ENCODE assay signal across 8 cellular contexts in genomic region chr18:2906522-2907458, GRCh38. TPM values are rescaled to one million over a fixed set of nuclear protein-coding genes. Genes with fewer than 3 reads are reported as not detected.
DNase-seq lines count a peak whose midpoint lies in the region; ATAC-seq and TF ChIP-seq lines count a peak whose summit lies in the region.

No MANE protein-coding gene starts in this region.

- H3K18ac ChIP-seq in neuronal stem cell (ENCODE audit: low read length): peak overlapping the region; percentile 86

- no peaks in the 10 kb centered on the region for H3F3A ChIP-seq in MM.1S (ENCODE audit: insufficient read depth, low read length)

- H2BK120ac ChIP-seq in neuronal stem cell (ENCODE audit: low read depth, low read length): peak overlapping the region; percentile 32

- peak overlapping the region; percentile 70 for H3K23ac ChIP-seq in neuronal stem cell (ENCODE audit: low read depth, low read length, poor library complexity)

- H4K91ac ChIP-seq in neuronal stem cell (ENCODE audit: low read depth, low read length, poor library complexity): no peak overlapping the region

- ATAC-seq in GM21619 (IDR thresholded peaks at IDR 0.05; ENCODE audit: unreplicated experiment) (peak; percentile 50), aorta (ENCODE audit: low FRiP score) (peak; percentile 1)

- intact Hi-C loops in aorta (cut with DNase I): no loop called here

- no CpG with 5 or more reads among the region's 97 CpGs for WGBS in neuronal stem cell (ENCODE audit: extremely low coverage in 2 of 2, insufficient read length in 2 of 2, insufficient replicate concordance in 1 of 2), 2 donors
- WGBS in aorta, 2 donors: 3% methylated on average over 76 to 97 of the region's 97 CpGs

- H3K79me2 ChIP-seq in MM.1S (ENCODE audit: low read length): no peaks in the 10 kb centered on the region
- H3K79me2 ChIP-seq in fibroblast of lung (ENCODE audit: control insufficient read depth, insufficient read depth, low read length): no peaks in the 10 kb centered on the region

- H2BK12ac ChIP-seq in neuronal stem cell (ENCODE audit: low read length): no peak overlapping the region

- TF ChIP-seq CTCF in GM10266 (IDR thresholded peaks at IDR 0.05; ENCODE audit: control insufficient read depth, insufficient read depth, low read depth, missing control alignments) (peak; percentile 32), MM.1S (IDR thresholded peaks at IDR 0.05; ENCODE audit: low read length) (peak; percentile 18), fibroblast of lung (conservative IDR thresholded peaks at IDR 0.05 in 1 of 2, IDR thresholded peaks at IDR 0.05 in 1 of 2; ENCODE audit: low read depth in 1 of 2, low read length in 2 of 2) (peak in 1 of 2 donors; percentile 20)

- H3K4me1 ChIP-seq in MM.1S (ENCODE audit: low read length) (no peaks in the 10 kb centered on the region), fibroblast of lung (ENCODE audit: control insufficient read depth, extremely low read depth, insufficient read depth, low read length) (peaks cover 7% of the 10 kb centered on the region), neuronal stem cell (ENCODE audit: control insufficient read depth in 2 of 2, insufficient read depth in 1 of 2, low read depth in 1 of 2, low read length in 2 of 2) (no peaks in the 10 kb centered on the region), aorta (ENCODE audit: control insufficient read depth in 1 of 2, insufficient read depth in 2 of 2, low read length in 2 of 2) (no peaks in the 10 kb centered on the region)

- H3K4me2 ChIP-seq in MM.1S (ENCODE audit: low read depth, low read length): peak overlapping the region; percentile 87
- H3K4me2 ChIP-seq in fibroblast of lung (ENCODE audit: extremely low read depth, insufficient read depth, low read length): peak overlapping the region; percentile 66
- peak overlapping the region; percentile 63 for H3K4me2 ChIP-seq in neuronal stem cell (ENCODE audit: insufficient read depth, low read length, poor library complexity, severe bottlenecking)

- H2AFZ ChIP-seq in MM.1S (ENCODE audit: low read length): peak overlapping the region; percentile 54
- H2AFZ ChIP-seq in fibroblast of lung (ENCODE audit: low read length): peak overlapping the region; percentile 28
- H2AFZ ChIP-seq in neuronal stem cell (ENCODE audit: low read length): peak overlapping the region; percentile 38

- H3K9me2 ChIP-seq in MM.1S (replicated peaks; ENCODE audit: insufficient read depth, low read length): no peaks in the 10 kb centered on the region

- no peak overlapping the region for H3K27ac ChIP-seq in MM.1S (ENCODE audit: low read length)
- peak overlapping the region; percentile 46 for H3K27ac ChIP-seq in fibroblast of lung (ENCODE audit: insufficient read depth, low read length)
- H3K27ac ChIP-seq in neuronal stem cell (replicated peaks; ENCODE audit: low read length): no peak overlapping the region
- no peak overlapping the region for H3K27ac ChIP-seq in aorta (ENCODE audit: low read depth in 1 of 2, low read length in 2 of 2)

- H3K9ac ChIP-seq in MM.1S (ENCODE audit: low read length) (no peak overlapping the region; the same call in 1 of the 2 replicates), fibroblast of lung (ENCODE audit: insufficient read depth, low read length) (peak overlapping the region; percentile 73), neuronal stem cell (ENCODE audit: low read depth, low read length, poor library complexity) (peak overlapping the region; percentile 85)

- H2BK15ac ChIP-seq in neuronal stem cell (ENCODE audit: low read length): peak overlapping the region; percentile 32

- H3K79me1 ChIP-seq in neuronal stem cell (ENCODE audit: low read depth, low read length): no peaks in the 10 kb centered on the region

- no peak overlapping the region for H3K4ac ChIP-seq in neuronal stem cell (ENCODE audit: low read length)

- DNase-seq in GM10266 (ENCODE audit: extremely low spot score) (peak; percentile 86), MM.1S (peak; percentile 18), fibroblast of lung (ENCODE audit: low read depth in 2 of 2) (no peak), neuronal stem cell (ENCODE audit: low spot score) (no peak), aorta (peak in 1 of 2 donors; percentile 81), DMS114 treated with DMSO at 0.1 percent for 48 hours (lab: John Stamatoyannopoulos, UW; ENCODE audit: unreplicated experiment) (no peak)
- peak; percentile 52 for DNase-seq in activated CD8-positive, alpha-beta memory T cell treated with anti-CD3 and anti-CD28 coated beads, Interleukin-2, amount 50 U/mL, for 4 hours

- no peaks in the 10 kb centered on the region for H3K36me3 ChIP-seq in MM.1S (replicated peaks; ENCODE audit: insufficient read depth, low read length)
- peaks cover 2% of the 10 kb centered on the region for H3K36me3 ChIP-seq in fibroblast of lung (ENCODE audit: control insufficient read depth, insufficient read depth, low read length)
- H3K36me3 ChIP-seq in neuronal stem cell (replicated peaks in 1 of 2; ENCODE audit: control insufficient read depth in 2 of 2, insufficient read depth in 2 of 2, low read length in 2 of 2): peaks cover 0 to 12% of the 10 kb centered on the region in 2 donors
- H3K36me3 ChIP-seq in aorta (ENCODE audit: control insufficient read depth in 1 of 2, insufficient read depth in 2 of 2, low read length in 1 of 2): no peaks in the 10 kb centered on the region

- H4K20me1 ChIP-seq in MM.1S (ENCODE audit: insufficient read depth, low read length): no peaks in the 10 kb centered on the region
- H4K20me1 ChIP-seq in fibroblast of lung (ENCODE audit: control insufficient read depth, extremely low read depth, insufficient read depth, low read length): no peaks in the 10 kb centered on the region

- peak overlapping the region; percentile 54 for H3K4me3 ChIP-seq in MM.1S (ENCODE audit: low read length)
- H3K4me3 ChIP-seq in fibroblast of lung (replicated peaks in 1 of 4; ENCODE audit: control extremely low read depth in 1 of 4, insufficient read depth in 1 of 4, low read depth in 3 of 4, low read length in 4 of 4): peak overlapping the region; percentile 32 to 57 (median 46)
- H3K4me3 ChIP-seq in neuronal stem cell (ENCODE audit: low read length in 2 of 2): peak overlapping the region in 1 of 2 donors; percentile 87
- H3K4me3 ChIP-seq in aorta (ENCODE audit: low read length in 2 of 2): peak overlapping the region; percentile 49 to 50

- peak overlapping the region; percentile 15 for H2AK5ac ChIP-seq in neuronal stem cell (ENCODE audit: low read depth, low read length)

- H3K9me3 ChIP-seq in MM.1S (replicated peaks; ENCODE audit: insufficient read depth, low read length) (no peaks in the 10 kb centered on the region), fibroblast of lung (ENCODE audit: control insufficient read depth, insufficient read depth, low read depth, low read length) (no peaks in the 10 kb centered on the region), neuronal stem cell (replicated peaks in 1 of 2; ENCODE audit: control insufficient read depth in 2 of 2, insufficient read depth in 1 of 2, low read depth in 1 of 2, low read length in 2 of 2) (peaks cover 0 to 7% of the 10 kb centered on the region in 2 donors), aorta (ENCODE audit: control insufficient read depth, low read length) (no peaks in the 10 kb centered on the region)

- peaks cover 9% of the 10 kb centered on the region; the same call in 1 of the 2 replicates for H3K27me3 ChIP-seq in MM.1S (replicated peaks; ENCODE audit: insufficient read depth, low read length)
- no peaks in the 10 kb centered on the region for H3K27me3 ChIP-seq in fibroblast of lung (ENCODE audit: control insufficient read depth, insufficient read depth, low read length)
- H3K27me3 ChIP-seq in neuronal stem cell (ENCODE audit: control insufficient read depth in 3 of 3, insufficient read depth in 3 of 3, low read depth in 1 of 3, low read length in 3 of 3): peaks cover 0 to 28% (median 12%) of the 10 kb centered on the region in 3 experiments
- no peaks in the 10 kb centered on the region for H3K27me3 ChIP-seq in aorta (ENCODE audit: control insufficient read depth in 1 of 2, insufficient read depth in 2 of 2, low read length in 1 of 2)

- H4K8ac ChIP-seq in neuronal stem cell (ENCODE audit: low read depth, low read length): no peak overlapping the region

- H3K14ac ChIP-seq in neuronal stem cell (ENCODE audit: low read length): peak overlapping the region; percentile 21

- no peak overlapping the region for H2BK5ac ChIP-seq in neuronal stem cell (ENCODE audit: low read length)

RNA-seq across cellular contexts. Expression of gene EMILIN2, which starts 60.0 kb away (rescaled TPM):
- total RNA-seq in fibroblast of lung: 11.1 and 18.0 TPM in 2 replicates
- 4.1 and 8.7 TPM in 2 replicates for polyA plus RNA-seq in fibroblast of lung
- polyA plus RNA-seq in fibroblast of lung (2012): 6.3 and 12.1 TPM in 2 replicates
- polyA minus RNA-seq in fibroblast of lung (ENCODE audit: low replicate concordance): 3.1 and 10.2 TPM in 2 replicates
- polyA plus RNA-seq in neuronal stem cell (2013, experiment 1 of 2): 4.1 TPM
- 3.2 TPM for polyA plus RNA-seq in neuronal stem cell (2013, experiment 2 of 2)
- total RNA-seq in aorta: 10 to 100 TPM; 23.0 to 34.5 TPM
- 1 to 10 TPM; 1.1 to 4.6 TPM for polyA plus RNA-seq in aorta

Comparison
In these comparisons a context has a peak if more than half of its experiments do, and no peak if none do; other contexts are left out.
1. DNase-seq: peak in GM10266 (single experiment), MM.1S (single experiment) and activated CD8-positive, alpha-beta memory T cell treated with anti-CD3 and anti-CD28 coated beads, Interleukin-2, amount 50 U/mL, for 4 hours (single experiment); none in fibroblast of lung (0 of 2), neuronal stem cell (single experiment) and DMS114 treated with DMSO at 0.1 percent for 48 hours (single experiment).
2. Peak in every context shown above with its lines, with median percentiles within 50 percentile points of each other: H2AFZ ChIP-seq and H3K4me2 ChIP-seq.